ENCODE assay signal across 17 cellular contexts in genomic region chr14:104769324-104770071, GRCh38. TPM values are rescaled to one million over a fixed set of nuclear protein-coding genes. Genes with fewer than 3 reads are reported as not detected.
DNase-seq lines count a peak whose midpoint lies in the region; ATAC-seq and TF ChIP-seq lines count a peak whose summit lies in the region.
"Had no signal": no experiment of that assay in that cellular context is flagged by ENCODE, and none has a peak within 500 bp of the region (broad histone marks: within the 10 kb centered on the region; RNA-seq: fewer than 3 reads in every experiment).

No MANE protein-coding gene starts in this region.

- H3K9me3 Mint-ChIP-seq in GM23338 = peaks cover 12% of the 10 kb centered on the region
- H3K9me3 Mint-ChIP-seq in activated T-helper 17 cell treated with anti-CD3 and anti-CD28 coated beads, Interleukin-2, amount 50 U/mL, for 72 hours = no peaks in the 10 kb centered on the region
- H3K9me3 Mint-ChIP-seq: HFFc6 had no signal

- peak overlapping the region; percentile 14; the same call in 1 of the 2 replicates for H3K4me2 ChIP-seq in GM23338
- no peak overlapping the region for H3K4me2 ChIP-seq in hepatocyte

- H3K9me2 ChIP-seq in GM23338 (ENCODE audit: insufficient read depth) = no peaks in the 10 kb centered on the region; the same call in 1 of the 2 replicates
- H3K9me2 ChIP-seq in hepatocyte (replicated peaks; ENCODE audit: insufficient read depth) = no peaks in the 10 kb centered on the region

- H3K4me1 ChIP-seq in A673 (ENCODE audit: insufficient read depth, low read length, poor library complexity, severe bottlenecking) = peaks cover 5% of the 10 kb centered on the region
- H3K4me1 ChIP-seq in GM23338 (ENCODE audit: insufficient read depth) = peaks cover 11% of the 10 kb centered on the region
- H3K4me1 ChIP-seq in hepatocyte (ENCODE audit: insufficient read depth) = peaks cover 4% of the 10 kb centered on the region

- peaks cover 9% of the 10 kb centered on the region; the same call in 1 of the 2 replicates for H3F3A ChIP-seq in GM23338 (replicated peaks; ENCODE audit: low read depth)

- intact Hi-C loops in A673 (cut with micrococcal nuclease; ENCODE audit: unreplicated experiment) = loop anchor here (2.0 to 5.0 kb wide), 2 partner anchors 57 to 278 kb away; no protein-coding TSS in a partner anchor

- H3K27me3 ChIP-seq in A673 (replicated peaks; ENCODE audit: insufficient read depth, low read depth, low read length, poor library complexity) = no peaks in the 10 kb centered on the region
- H3K27me3 ChIP-seq in GM23338 (ENCODE audit: insufficient read depth) = no peaks in the 10 kb centered on the region
- no peaks in the 10 kb centered on the region for H3K27me3 ChIP-seq in hepatocyte
- H3K27me3 ChIP-seq: ascending aorta, tibial artery had no signal

- H3K36me3 Mint-ChIP-seq in GM23338 (ENCODE audit: low read depth) = peaks cover 51% of the 10 kb centered on the region
- H3K36me3 Mint-ChIP-seq in activated T-helper 17 cell treated with anti-CD3 and anti-CD28 coated beads, Interleukin-2, amount 50 U/mL, for 72 hours (ENCODE audit: low read depth) = peaks cover 33% of the 10 kb centered on the region

- H3K79me2 ChIP-seq in GM23338 (replicated peaks; ENCODE audit: insufficient read depth) = no peaks in the 10 kb centered on the region
- peaks cover 10% of the 10 kb centered on the region for H3K79me2 ChIP-seq in hepatocyte

- H3K27ac ChIP-seq in A673 (ENCODE audit: low read depth, low read length, poor library complexity, severe bottlenecking) (no peak overlapping the region), GM23338 (ENCODE audit: low read depth) (no peak overlapping the region), hepatocyte (peak overlapping the region; percentile 77)

- H3K4me3 Mint-ChIP-seq in GM23338 = no peak overlapping the region
- no peak overlapping the region for H3K4me3 Mint-ChIP-seq in activated T-helper 17 cell treated with anti-CD3 and anti-CD28 coated beads, Interleukin-2, amount 50 U/mL, for 72 hours
- H3K4me3 Mint-ChIP-seq: HFFc6; memory B cell; stimulated activated memory B cell treated with anti-CD40 and anti-IgM and Interleukin-4, amounts not matched to agents 10 μg/mL and 1 μg/mL and 100 μg/mL, for 72 hours had no signal

- CTCF ChIA-PET in A673 (lab: Charles Lee) = interaction anchor here (0.9 to 1.4 kb wide), 2 partner anchors 16 to 95 kb away, joined by 3 read pairs; partner anchors contain the start of gene CEP170B

- 85% methylated on average over 18 of the region's 18 CpGs for WGBS in hepatocyte (ENCODE audit: low lambda C conversion rate, missing lambda C conversion rate)

- ATAC-seq in GM23338 = no peak
- ATAC-seq in activated T-helper 17 cell treated with anti-CD3 and anti-CD28 coated beads, Interleukin-2, amount 50 U/mL, for 72 hours (replicated peaks) = no peak

- H2AFZ ChIP-seq in GM23338 = no peak overlapping the region
- H2AFZ ChIP-seq in hepatocyte = no peak overlapping the region

- H3K9me3 ChIP-seq in A673 (ENCODE audit: low read depth, low read length, poor library complexity, severe bottlenecking) (no peaks in the 10 kb centered on the region), hepatocyte (ENCODE audit: low read depth) (no peaks in the 10 kb centered on the region)
- H3K9me3 ChIP-seq: ascending aorta had no signal

- H3K4me1 Mint-ChIP-seq in GM23338 = peaks cover 17% of the 10 kb centered on the region
- H3K4me1 Mint-ChIP-seq in activated T-helper 17 cell treated with anti-CD3 and anti-CD28 coated beads, Interleukin-2, amount 50 U/mL, for 72 hours = no peaks in the 10 kb centered on the region

- H3K27ac Mint-ChIP-seq in GM23338 = peak overlapping the region; percentile 90; the same call in 1 of the 2 replicates
- H3K27ac Mint-ChIP-seq in activated T-helper 17 cell treated with anti-CD3 and anti-CD28 coated beads, Interleukin-2, amount 50 U/mL, for 72 hours = peak overlapping the region; percentile 25
- H3K27ac Mint-ChIP-seq: memory B cell; stimulated activated memory B cell treated with anti-CD40 and anti-IgM and Interleukin-4, amounts not matched to agents 10 μg/mL and 1 μg/mL and 100 μg/mL, for 72 hours had no signal

- DNase-seq in A673 (ENCODE audit: low spot score) (no peak), GM23338 (ENCODE audit: low spot score) (no peak), hepatocyte (ENCODE audit: low spot score) (no peak), GDM1 (lab: John Stamatoyannopoulos, UW) (no peak), A172 (ENCODE audit: low spot score) (no peak), activated gamma-delta T cell treated with Interleukin-2 at 50 U/mL for 16 hours (no peak)
- DNase-seq in effector CD4-positive, alpha-beta T cell = no peak
- DNase-seq: activated naive CD4-positive, alpha-beta T cell; effector CD8-positive, alpha-beta T cell; HFFc6; MV-4-11; naive thymus-derived CD4-positive, alpha-beta T cell; tibial artery had no signal

- H3K27me3 Mint-ChIP-seq in GM23338 (ENCODE audit: insufficient read depth, low read depth, poor library complexity) = peaks cover 3% of the 10 kb centered on the region
- H3K27me3 Mint-ChIP-seq in activated T-helper 17 cell treated with anti-CD3 and anti-CD28 coated beads, Interleukin-2, amount 50 U/mL, for 72 hours = no peaks in the 10 kb centered on the region
- H3K27me3 Mint-ChIP-seq: memory B cell; naive thymus-derived CD4-positive, alpha-beta T cell; stimulated activated memory B cell treated with anti-CD40 and anti-IgM and Interleukin-4, amounts not matched to agents 10 μg/mL and 1 μg/mL and 100 μg/mL, for 72 hours had no signal

- H3K4me3 ChIP-seq in A673 (ENCODE audit: low read depth, low read length, poor library complexity, severe bottlenecking) (no peak overlapping the region), GM23338 (no peak overlapping the region), hepatocyte (no peak overlapping the region)
- H3K4me3 ChIP-seq: ascending aorta, tibial artery had no signal

- no peak for TF ChIP-seq CTCF in A673 (conservative IDR thresholded peaks at IDR 0.05; ENCODE audit: low read depth, low read length)
- no peak for TF ChIP-seq CTCF in GM23338 (conservative IDR thresholded peaks at IDR 0.05; ENCODE audit: low read depth in 2 of 2)
- TF ChIP-seq CTCF in hepatocyte (IDR thresholded peaks at IDR 0.05; ENCODE audit: poor library complexity) = no peak

- BruUV-seq in A673 (replicated peaks; lab: Mats Ljungman, UMichigan) = TSS peak; percentile 83

- POLR2A ChIA-PET in A673 (lab: Charles Lee; ENCODE audit: low non-redundant PET) = no interaction called here

- H3K36me3 ChIP-seq in A673 (ENCODE audit: insufficient read depth, low read length, poor library complexity, severe bottlenecking) = peaks cover 38% of the 10 kb centered on the region
- 0 out of 2 replicates have a peak, but pooled peaks cover 5% of the 10 kb centered on the region for H3K36me3 ChIP-seq in GM23338 (ENCODE audit: insufficient read depth)
- no peaks in the 10 kb centered on the region for H3K36me3 ChIP-seq in hepatocyte (replicated peaks; ENCODE audit: insufficient read depth, low read depth)

- H4K20me1 ChIP-seq in GM23338 (replicated peaks; ENCODE audit: insufficient read depth) = no peaks in the 10 kb centered on the region
- H4K20me1 ChIP-seq in hepatocyte (ENCODE audit: insufficient read depth, poor library complexity, severe bottlenecking) = no peaks in the 10 kb centered on the region

RNA-seq across cellular contexts. Expression of gene SIVA1, which starts 16.6 kb away (rescaled TPM):
- total RNA-seq in A673 (2021) = 79.6 and 83.0 TPM in 2 replicates
- total RNA-seq in GM23338 (2014; rRNA removed; shearing (Covaris generic)) = 381 and 392 TPM in 2 replicates
- polyA plus RNA-seq in GM23338 (2016; fragmentation: Nextera tagmentation; extraction: Ambion mirVana) = 215 and 225 TPM in 2 replicates
- 100 to 1,000 TPM in 1 of 2 donors, 10 to 100 TPM in 1; 65.2 to 121 TPM for total RNA-seq in activated T-helper 17 cell treated with anti-CD3 and anti-CD28 coated beads, Interleukin-2, amount 50 U/mL, for 72 hours
- 163 and 218 TPM in 2 replicates for total RNA-seq in hepatocyte
- 140 and 149 TPM in 2 replicates for polyA plus RNA-seq in hepatocyte
- total RNA-seq in A172 (2014; rRNA removed; shearing (Covaris generic)) = 187 and 210 TPM in 2 replicates

RNA-seq across cellular contexts. Expression of gene AKT1, which starts 26.1 kb away (rescaled TPM):
- total RNA-seq in A673 (2021) = 123 and 142 TPM in 2 replicates
- 74.3 and 78.7 TPM in 2 replicates for total RNA-seq in GM23338 (2014; rRNA removed; shearing (Covaris generic))
- 19.2 and 23.7 TPM in 2 replicates for polyA plus RNA-seq in GM23338 (2016; fragmentation: Nextera tagmentation; extraction: Ambion mirVana)
- total RNA-seq in activated T-helper 17 cell treated with anti-CD3 and anti-CD28 coated beads, Interleukin-2, amount 50 U/mL, for 72 hours = 100 to 1,000 TPM in 1 of 2 donors, 10 to 100 TPM in 1; 81.3 to 160 TPM
- 120 and 124 TPM in 2 replicates for total RNA-seq in hepatocyte
- 155 and 159 TPM in 2 replicates for polyA plus RNA-seq in hepatocyte
- total RNA-seq in A172 (2014; rRNA removed; shearing (Covaris generic)) = 105 and 107 TPM in 2 replicates

RNA-seq across cellular contexts. Expression of gene ZBTB42, which starts 31.4 kb away (rescaled TPM):
- total RNA-seq in A673 (2021) (1.4 and 2.1 TPM in 2 replicates), hepatocyte (8.6 and 13.0 TPM in 2 replicates)
- total RNA-seq in GM23338 (2014; rRNA removed; shearing (Covaris generic)) = 4.4 and 7.5 TPM in 2 replicates
- polyA plus RNA-seq in GM23338 (2016; fragmentation: Nextera tagmentation; extraction: Ambion mirVana) (0.66 and 0.70 TPM in 2 replicates), hepatocyte (3.6 TPM in 2 replicates)
- 1 to 10 TPM; 3.0 to 3.2 TPM for total RNA-seq in activated T-helper 17 cell treated with anti-CD3 and anti-CD28 coated beads, Interleukin-2, amount 50 U/mL, for 72 hours
- total RNA-seq in A172 (2014; rRNA removed; shearing (Covaris generic)) = 2.0 and 4.0 TPM in 2 replicates

RNA-seq across cellular contexts. Expression of gene ADSS1, which starts 45.5 kb away (rescaled TPM):
- 0.37 and 0.52 TPM in 2 replicates for total RNA-seq in A673 (2021)
- total RNA-seq in GM23338 (2014; rRNA removed; shearing (Covaris generic)) = 4.3 and 11.6 TPM in 2 replicates
- 9.5 and 12.4 TPM in 2 replicates for polyA plus RNA-seq in GM23338 (2016; fragmentation: Nextera tagmentation; extraction: Ambion mirVana)
- total RNA-seq in activated T-helper 17 cell treated with anti-CD3 and anti-CD28 coated beads, Interleukin-2, amount 50 U/mL, for 72 hours = 1 to 10 TPM in 1 of 2 donors, under 1 TPM in 1; 0.91 to 2.4 TPM
- 3.1 and 3.8 TPM in 2 replicates for total RNA-seq in hepatocyte
- polyA plus RNA-seq in hepatocyte = 5.1 and 7.6 TPM in 2 replicates
- 3.4 and 3.7 TPM in 2 replicates for total RNA-seq in A172 (2014; rRNA removed; shearing (Covaris generic))
